In genomic region chr17:80191720-80192265, GRCh38 we compare ENCODE assay signal across 1 cellular context.
TF ChIP-seq lines count a peak whose summit lies in the region.

No MANE protein-coding gene starts in this region.

TF ChIP-seq in H1, 55 proteins besides CTCF, POLR2A, EP300 and RAD21:
- no peak for TF ChIP-seq TBP (IDR thresholded peaks at IDR 0.05; ENCODE audit: low read depth, low read length)
- no peak for TF ChIP-seq KDM1A (IDR thresholded peaks at IDR 0.05; ENCODE audit: borderline replicate concordance, low read length)
- TF ChIP-seq EZH2 (IDR thresholded peaks at IDR 0.05; ENCODE audit: low read depth, low read length, severe bottlenecking): no peak
- TF ChIP-seq HDAC2 (IDR thresholded peaks at IDR 0.05; ENCODE audit: borderline replicate concordance in 1 of 2, low read depth in 2 of 2, low read length in 2 of 2): no peak
- no peak for TF ChIP-seq SRF (IDR thresholded peaks at IDR 0.05; ENCODE audit: low read depth, low read length)
- TF ChIP-seq RXRA (IDR thresholded peaks at IDR 0.05; ENCODE audit: insufficient read depth, low read depth, low read length): no peak
- no peak for TF ChIP-seq NRF1 (IDR thresholded peaks at IDR 0.05; ENCODE audit: low read depth, low read length)
- TF ChIP-seq CBX5 (IDR thresholded peaks at IDR 0.05; ENCODE audit: low read depth, low read length): no peak
- no peak for TF ChIP-seq GTF2F1 (IDR thresholded peaks at IDR 0.05; ENCODE audit: borderline replicate concordance, low read depth, low read length)
- no peak for TF ChIP-seq BCL11A (IDR thresholded peaks at IDR 0.05; ENCODE audit: low read depth in 2 of 2, low read length in 2 of 2)
- TF ChIP-seq BRCA1 (IDR thresholded peaks at IDR 0.05; ENCODE audit: low read depth, low read length): no peak
